Comparison of ENCODE assay signal across 8 cellular contexts in genomic region chr20:31604567-31605030, GRCh38. TPM values are rescaled to one million over a fixed set of nuclear protein-coding genes. Genes with fewer than 3 reads are reported as not detected.
DNase-seq lines count a peak whose midpoint lies in the region; ATAC-seq and TF ChIP-seq lines count a peak whose summit lies in the region.

No MANE protein-coding gene starts in this region.

- H3K4me3 ChIP-seq in astrocyte of the cerebellum (ENCODE audit: low read depth, low read length) (peak overlapping the region; percentile 65), lung (peak overlapping the region; percentile 42), upper lobe of right lung (peak overlapping the region; percentile 88)

- H3K4me3 Mint-ChIP-seq in activated naive CD4-positive, alpha-beta T cell treated with anti-CD3 and anti-CD28 coated beads, Interleukin-2, amount 50 U/mL, for 24 hours, result peak overlapping the region; percentile 93

- H3K9me3 Mint-ChIP-seq in activated naive CD4-positive, alpha-beta T cell treated with anti-CD3 and anti-CD28 coated beads, Interleukin-2, amount 50 U/mL, for 24 hours, result no peaks in the 10 kb centered on the region

- peaks cover 0 to 6% of the 10 kb centered on the region in 2 donors for H3K4me1 ChIP-seq in lung (ENCODE audit: control insufficient read depth in 2 of 2, insufficient read depth in 2 of 2, low read length in 2 of 2)
- H3K4me1 ChIP-seq in upper lobe of right lung, result peaks cover 29% of the 10 kb centered on the region

- 1 to 2% methylated on average over 14 of the region's 14 CpGs for WGBS in lung, 2 donors

- in situ Hi-C loops in astrocyte of the cerebellum (cut with HindIII; ENCODE audit: low sequenced_read_pairs), result no loop called here

- H3K27me3 Mint-ChIP-seq in activated naive CD4-positive, alpha-beta T cell treated with anti-CD3 and anti-CD28 coated beads, Interleukin-2, amount 50 U/mL, for 24 hours, result peaks cover 20% of the 10 kb centered on the region

- intact Hi-C loops in upper lobe of right lung (cut with DNase I), result no loop called here

- H3K36me3 Mint-ChIP-seq in activated naive CD4-positive, alpha-beta T cell treated with anti-CD3 and anti-CD28 coated beads, Interleukin-2, amount 50 U/mL, for 24 hours, result no peaks in the 10 kb centered on the region

- no peak for DNase-seq in activated naive CD4-positive, alpha-beta T cell treated with Interleukin-2 at 50 U/mL for 16 hours
- no peak for DNase-seq in astrocyte of the cerebellum (ENCODE audit: low read depth)
- no peak for DNase-seq in lung (ENCODE audit: low spot score)
- DNase-seq in upper lobe of right lung, result no peak
- no peak for DNase-seq in AG08396 (ENCODE audit: low spot score)
- no peak for DNase-seq in stimulated activated CD4-positive, alpha-beta T cell treated with anti-CD3 and anti-CD28 coated beads, Interleukin-12 subunit alpha, Interleukin-12 subunit beta, amount 100 ng/mL, for 4 hours
- DNase-seq in NCI-H1436 (lab: John Stamatoyannopoulos, UW), result no peak

- peaks cover 24% of the 10 kb centered on the region for H3K4me1 Mint-ChIP-seq in activated naive CD4-positive, alpha-beta T cell treated with anti-CD3 and anti-CD28 coated beads, Interleukin-2, amount 50 U/mL, for 24 hours

- no peak overlapping the region for H3K27ac Mint-ChIP-seq in activated naive CD4-positive, alpha-beta T cell treated with anti-CD3 and anti-CD28 coated beads, Interleukin-2, amount 50 U/mL, for 24 hours

- no peaks in the 10 kb centered on the region for H3K36me3 ChIP-seq in lung (ENCODE audit: control insufficient read depth in 2 of 2, insufficient read depth in 2 of 2, low read length in 2 of 2)
- H3K36me3 ChIP-seq in upper lobe of right lung, result peaks cover 8% of the 10 kb centered on the region

- peak overlapping the region; percentile 92 to 96 for H3K27ac ChIP-seq in lung (ENCODE audit: low read depth in 1 of 2, low read length in 1 of 2)
- peak overlapping the region; percentile 95 for H3K27ac ChIP-seq in upper lobe of right lung

- ATAC-seq in lung (ENCODE audit: insufficient read depth, low FRiP score) (no peak), upper lobe of right lung (no peak)

- TF ChIP-seq CTCF in astrocyte of the cerebellum (IDR thresholded peaks at IDR 0.05; ENCODE audit: low read depth, low read length, missing control alignments) (no peak), lung (IDR thresholded peaks at IDR 0.05; ENCODE audit: control extremely low read depth, extremely low read depth) (no peak), upper lobe of right lung (IDR thresholded peaks at IDR 0.05) (no peak)

- no peaks in the 10 kb centered on the region for H3K9me3 ChIP-seq in lung (ENCODE audit: control insufficient read depth in 2 of 2, insufficient read depth in 1 of 2, low read length in 1 of 2)
- H3K9me3 ChIP-seq in upper lobe of right lung, result no peaks in the 10 kb centered on the region

- no peaks in the 10 kb centered on the region for H3K27me3 ChIP-seq in lung (ENCODE audit: control insufficient read depth, insufficient read depth)
- no peaks in the 10 kb centered on the region for H3K27me3 ChIP-seq in upper lobe of right lung

RNA-seq across cellular contexts. Expression of gene ID1, which starts 0.5 kb away (rescaled TPM):
- total RNA-seq in lung (100 to 1,000 TPM; 251 to 389 TPM), upper lobe of right lung (515 TPM)
- polyA plus RNA-seq in lung, result 100 to 1,000 TPM; 299 to 824 TPM

RNA-seq across cellular contexts. Expression of gene COX4I2, which starts 33.1 kb away (rescaled TPM):
- 10 to 100 TPM; 14.4 to 18.8 TPM for total RNA-seq in lung
- 10 to 100 TPM; 21.0 to 51.8 TPM for polyA plus RNA-seq in lung
- total RNA-seq in upper lobe of right lung, result 19.1 TPM
